ENCODE assay signal across 1 cellular context in the genomic region with DNA sequence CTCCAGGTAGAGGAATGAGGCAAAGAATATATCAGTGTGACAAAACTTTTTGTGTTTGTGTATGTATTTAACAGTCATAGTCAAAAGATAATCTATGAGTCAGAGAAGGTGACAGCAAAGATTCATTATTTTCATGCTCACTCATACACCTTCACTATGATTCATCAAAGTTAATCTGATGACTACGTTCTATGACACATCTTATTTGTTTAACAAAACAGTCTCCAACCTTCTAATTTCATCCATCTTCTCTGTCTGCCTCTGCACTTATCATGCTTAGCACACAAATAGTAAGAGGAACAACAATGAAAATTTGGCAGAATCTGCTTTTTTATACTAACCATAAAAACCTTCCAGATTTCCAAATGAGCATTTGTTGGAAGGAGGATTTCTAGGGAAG.
TF ChIP-seq lines count a peak whose summit lies in the region.

No MANE protein-coding gene starts in this region.

TF ChIP-seq in IMR-90, 13 proteins besides CTCF, POLR2A, EP300 and RAD21 (continued from another document):
- TF ChIP-seq RFX5 (IDR thresholded peaks at IDR 0.05; ENCODE audit: low read depth, low read length) (no peak), SMC3 (IDR thresholded peaks at IDR 0.05; ENCODE audit: low read depth, low read length) (no peak), MAZ (IDR thresholded peaks at IDR 0.05; ENCODE audit: borderline replicate concordance, low read depth, low read length) (no peak), MXI1 (IDR thresholded peaks at IDR 0.05; ENCODE audit: borderline replicate concordance, low read depth, low read length) (no peak), MAFK (IDR thresholded peaks at IDR 0.05; ENCODE audit: low read depth, low read length) (peak; percentile 2; the same call in 1 of the 2 replicates), RCOR1 (IDR thresholded peaks at IDR 0.05; ENCODE audit: insufficient replicate concordance, low read length) (no peak), BHLHE40 (IDR thresholded peaks at IDR 0.05; ENCODE audit: low read depth, low read length) (peak; percentile 62), CEBPB (IDR thresholded peaks at IDR 0.05; ENCODE audit: low read depth, low read length) (no peak)
- TF ChIP-seq, protein P1, sequence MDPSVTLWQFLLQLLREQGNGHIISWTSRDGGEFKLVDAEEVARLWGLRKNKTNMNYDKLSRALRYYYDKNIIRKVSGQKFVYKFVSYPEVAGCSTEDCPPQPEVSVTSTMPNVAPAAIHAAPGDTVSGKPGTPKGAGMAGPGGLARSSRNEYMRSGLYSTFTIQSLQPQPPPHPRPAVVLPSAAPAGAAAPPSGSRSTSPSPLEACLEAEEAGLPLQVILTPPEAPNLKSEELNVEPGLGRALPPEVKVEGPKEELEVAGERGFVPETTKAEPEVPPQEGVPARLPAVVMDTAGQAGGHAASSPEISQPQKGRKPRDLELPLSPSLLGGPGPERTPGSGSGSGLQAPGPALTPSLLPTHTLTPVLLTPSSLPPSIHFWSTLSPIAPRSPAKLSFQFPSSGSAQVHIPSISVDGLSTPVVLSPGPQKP (IDR thresholded peaks at IDR 0.05; ENCODE audit: borderline replicate concordance, low read depth, low read length), result no peak
